9 cellular contexts compared by ENCODE assay signal in the genomic region with DNA sequence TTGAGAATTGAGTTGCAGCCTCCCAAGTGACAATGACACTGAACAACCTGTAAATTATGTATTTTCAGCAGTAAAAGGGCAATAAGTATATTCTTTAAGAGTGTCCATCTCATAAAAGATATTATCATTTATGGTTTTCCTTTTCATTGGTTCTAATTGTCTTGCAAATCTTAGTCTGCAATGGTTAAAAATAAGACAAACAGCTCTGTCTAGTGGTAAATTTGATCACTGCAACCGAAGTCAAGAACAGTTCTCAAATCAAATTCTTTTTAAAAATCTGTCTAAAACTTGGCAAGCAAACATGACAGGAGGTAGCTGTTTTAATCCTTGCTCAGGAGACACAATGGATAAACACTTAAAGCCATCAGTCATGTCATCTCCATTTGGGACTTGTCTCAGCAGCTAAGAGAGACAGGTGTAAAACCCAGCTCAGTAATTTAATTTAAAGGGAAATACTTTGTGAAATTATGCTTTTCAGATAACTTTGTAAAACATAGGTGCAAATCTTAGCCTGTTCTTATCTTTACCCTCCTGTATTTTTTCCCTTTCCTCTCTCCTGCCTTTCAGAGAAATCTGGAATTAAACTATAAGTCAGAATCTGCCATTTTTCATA.
A peak's percentile ranks its signal among the peaks of the same experiment; 100 is the strongest.
DNase-seq lines count a peak whose midpoint lies in the region; ATAC-seq, FAIRE-seq and TF ChIP-seq lines count a peak whose summit lies in the region.
"Had no signal": no experiment of that assay in that cellular context is flagged by ENCODE, and none has a peak within 500 bp of the region (broad histone marks: within the 10 kb centered on the region; RNA-seq: fewer than 3 reads in every experiment).

No MANE protein-coding gene starts in this region.

- no peak for DNase-seq in GM13976 (ENCODE audit: low spot score)
- peak; percentile 14 for DNase-seq in NCI-H2227 treated with DMSO at 0.1 percent for 48 hours (lab: John Stamatoyannopoulos, UW)
- DNase-seq in H1 (ENCODE audit: low read depth in 1 of 2, low spot score in 2 of 2), result no peak
- DNase-seq in immature natural killer cell, result no peak
- no peak for DNase-seq in DMS114 treated with DMSO at 0.1 percent for 48 hours (lab: John Stamatoyannopoulos, UW; ENCODE audit: unreplicated experiment)
- DNase-seq: activated naive CD4-positive, alpha-beta T cell; thyroid gland had no signal

- no peak overlapping the region for H3K27ac ChIP-seq in H1 (ENCODE audit: low read depth, low read length)
- H3K27ac ChIP-seq in parathyroid adenoma, result no peak overlapping the region
- H3K27ac ChIP-seq: thyroid gland had no signal

- no peak overlapping the region for H3K27ac Mint-ChIP-seq in immature natural killer cell

- no peak overlapping the region for H2BK5ac ChIP-seq in H1 (ENCODE audit: low read depth, low read length)

- H3K4me3 Mint-ChIP-seq in immature natural killer cell, result no peak overlapping the region

- H3K4ac ChIP-seq in H1 (replicated peaks; ENCODE audit: insufficient read length, low read depth, low read length), result no peak overlapping the region

- H4K5ac ChIP-seq in H1 (ENCODE audit: insufficient read length, low read depth, low read length), result no peak overlapping the region

- no peak for ATAC-seq in HG02938 (IDR thresholded peaks at IDR 0.05; ENCODE audit: unreplicated experiment)

- no peak for TF ChIP-seq POLR2A in H1 (IDR thresholded peaks at IDR 0.05; ENCODE audit: control extremely low read depth in 1 of 2, low read depth in 2 of 2, low read length in 2 of 2)

- H3K9ac ChIP-seq in H1 (replicated peaks in 1 of 4; ENCODE audit: extremely low read depth in 1 of 4, low read depth in 3 of 4, low read length in 3 of 4) (no peak overlapping the region), parathyroid adenoma (no peak overlapping the region)

- TF ChIP-seq CTCF in GM13976 (IDR thresholded peaks at IDR 0.05; ENCODE audit: borderline replicate concordance, control extremely low read depth, extremely low read depth, insufficient read depth, missing control alignments) (peak; percentile 32), H1 (IDR thresholded peaks at IDR 0.05; ENCODE audit: control extremely low read depth in 1 of 3, insufficient read depth in 1 of 3, low read depth in 1 of 3, low read length in 3 of 3) (peak in 2 of 3 experiments; percentile 28 to 49; a peak in 2 of 4 replicates), parathyroid adenoma (IDR thresholded peaks at IDR 0.05) (peak; percentile 31)

- H3K36me3 ChIP-seq in H1 (ENCODE audit: control insufficient read depth in 2 of 4, insufficient read depth in 4 of 4, low read length in 3 of 4), result no peaks in the 10 kb centered on the region
- no peaks in the 10 kb centered on the region for H3K36me3 ChIP-seq in parathyroid adenoma (ENCODE audit: control insufficient read depth, insufficient read depth, low read length)
- H3K36me3 ChIP-seq: thyroid gland had no signal

- no peak for TF ChIP-seq EP300 in H1 (IDR thresholded peaks at IDR 0.05; ENCODE audit: borderline replicate concordance in 1 of 2, low read depth in 2 of 2, low read length in 2 of 2)

- H3K4me3 ChIP-seq in H1 (ENCODE audit: extremely low read depth in 1 of 4, insufficient read depth in 2 of 4, low read depth in 3 of 4, low read length in 4 of 4) (no peak overlapping the region), parathyroid adenoma (ENCODE audit: low read depth, low read length) (no peak overlapping the region)
- H3K4me3 ChIP-seq: thyroid gland had no signal

- H3K23ac ChIP-seq in H1 (ENCODE audit: insufficient read length), result no peak overlapping the region

- CTCF ChIA-PET in H1 (lab: Charles Lee; ENCODE audit: partially characterized antibody), result interaction anchor here (0.7 to 3.3 kb wide), 23 partner anchors 9 to 946 kb away, joined by 3 to 22 read pairs (median 4); no protein-coding TSS in a partner anchor

- WGBS in H1 (ENCODE audit: extremely low coverage in 1 of 2, insufficient coverage in 1 of 2, insufficient read length in 1 of 2, insufficient replicate concordance in 2 of 2, low coverage in 1 of 2, low lambda C conversion rate in 2 of 2, missing lambda C conversion rate in 1 of 2), 2 experiments, result 83% methylated on average over 1 of the region's 1 CpG; no CpG with 5 or more reads in 1 of the 2 experiments

- no peak overlapping the region for H2BK12ac ChIP-seq in H1 (ENCODE audit: low read depth, low read length)

- H2BK15ac ChIP-seq in H1 (ENCODE audit: low read length), result no peak overlapping the region

- H4K20me1 ChIP-seq in H1 (replicated peaks in 1 of 2; ENCODE audit: control insufficient read depth in 1 of 2, insufficient read depth in 2 of 2, low read length in 2 of 2), result no peaks in the 10 kb centered on the region

- H3K23me2 ChIP-seq in H1 (ENCODE audit: low read depth, low read length), result no peaks in the 10 kb centered on the region

- H2BK20ac ChIP-seq in H1 (ENCODE audit: low read length), result no peak overlapping the region

- POLR2A ChIA-PET in H1 (lab: Charles Lee; ENCODE audit: partially characterized antibody), result no interaction called here

- H3K79me2 ChIP-seq in H1 (ENCODE audit: control insufficient read depth in 1 of 2, insufficient read depth in 2 of 2, low read length in 2 of 2) (no peaks in the 10 kb centered on the region), parathyroid adenoma (no peaks in the 10 kb centered on the region)

- no peak overlapping the region for H3K14ac ChIP-seq in H1 (ENCODE audit: insufficient read length)

- H2AK5ac ChIP-seq in H1 (ENCODE audit: low read depth, low read length), result no peak overlapping the region

- no peaks in the 10 kb centered on the region for H3K36me3 Mint-ChIP-seq in immature natural killer cell

- H2AFZ ChIP-seq in H1 (ENCODE audit: low read length) (no peak overlapping the region), parathyroid adenoma (no peak overlapping the region)

- peak; percentile 39 for FAIRE-seq in H1 (lab: Jason Lieb, UNC)

- no peak overlapping the region for H3K4me2 ChIP-seq in H1 (ENCODE audit: insufficient read depth in 1 of 2, low read depth in 2 of 2, low read length in 2 of 2)
- no peak overlapping the region for H3K4me2 ChIP-seq in parathyroid adenoma (ENCODE audit: low read length)

- no peaks in the 10 kb centered on the region for H3K27me3 ChIP-seq in H1 (replicated peaks in 1 of 4; ENCODE audit: control insufficient read depth in 3 of 4, extremely low read depth in 1 of 4, insufficient read depth in 3 of 4, low read length in 3 of 4)
- H3K27me3 ChIP-seq in parathyroid adenoma (ENCODE audit: control insufficient read depth, insufficient read depth, low read length), result no peaks in the 10 kb centered on the region
- H3K27me3 ChIP-seq: thyroid gland had no signal

- H3K4me1 ChIP-seq in H1 (replicated peaks in 1 of 4; ENCODE audit: control insufficient read depth in 3 of 4, insufficient read depth in 4 of 4, low read length in 3 of 4) (no peaks in the 10 kb centered on the region), parathyroid adenoma (no peaks in the 10 kb centered on the region)
- H3K4me1 ChIP-seq: thyroid gland had no signal

- TF ChIP-seq RAD21 in H1 (IDR thresholded peaks at IDR 0.05 in 1 of 2, conservative IDR thresholded peaks at IDR 0.05 in 1 of 2; ENCODE audit: low read depth in 2 of 2, low read length in 2 of 2), result peak; percentile 57 to 62

- H3K9me3 Mint-ChIP-seq in immature natural killer cell, result peaks cover 0 to 12% (median 0%) of the 10 kb centered on the region in 6 donors

- H3K79me1 ChIP-seq in H1 (ENCODE audit: low read depth, low read length), result no peaks in the 10 kb centered on the region

- no peak overlapping the region for H4K91ac ChIP-seq in H1 (replicated peaks; ENCODE audit: insufficient read length, low read length)

- H4K8ac ChIP-seq in H1 (ENCODE audit: extremely low read depth, insufficient read depth, low read length), result no peak overlapping the region

- H3K9me3 ChIP-seq in H1 (ENCODE audit: insufficient read depth in 2 of 2, low read depth in 1 of 2, low read length in 1 of 2), result no peaks in the 10 kb centered on the region
- H3K9me3 ChIP-seq in parathyroid adenoma (ENCODE audit: control insufficient read depth, low read length), result no peaks in the 10 kb centered on the region
- H3K9me3 ChIP-seq: thyroid gland had no signal

- in situ Hi-C loops in GM13976 (cut with MboI; ENCODE audit: low sequenced_read_pairs, unreplicated experiment), result no loop called here

- H3K18ac ChIP-seq in H1 (ENCODE audit: extremely low read depth, low read length), result no peak overlapping the region

- no peaks in the 10 kb centered on the region for H3K4me1 Mint-ChIP-seq in immature natural killer cell

- no peaks in the 10 kb centered on the region for H3K27me3 Mint-ChIP-seq in immature natural killer cell (ENCODE audit: low read depth in 3 of 3)

- no peak overlapping the region for H3K56ac ChIP-seq in H1 (replicated peaks; ENCODE audit: insufficient read length, low read depth, low read length)

- no peak overlapping the region for H2BK120ac ChIP-seq in H1 (replicated peaks; ENCODE audit: low read depth, low read length)

TF ChIP-seq in H1, 55 proteins besides CTCF, POLR2A, EP300 and RAD21 (continues in another document):
- no peak for TF ChIP-seq BCL11A (IDR thresholded peaks at IDR 0.05; ENCODE audit: low read depth in 2 of 2, low read length in 2 of 2)
